In genomic region chr4:24736066-24736465, GRCh38 we compare ENCODE assay signal across 14 cellular contexts. TPM values are rescaled to one million over a fixed set of nuclear protein-coding genes. Genes with fewer than 3 reads are reported as not detected.
DNase-seq lines count a peak whose midpoint lies in the region; ATAC-seq and TF ChIP-seq lines count a peak whose summit lies in the region.
"Had no signal": no experiment of that assay in that cellular context is flagged by ENCODE, and none has a peak within 500 bp of the region (broad histone marks: within the 10 kb centered on the region; RNA-seq: fewer than 3 reads in every experiment).

No MANE protein-coding gene starts in this region.

- no peaks in the 10 kb centered on the region for H3K36me3 ChIP-seq in heart right ventricle

- ATAC-seq in heart right ventricle, result no peak
- no peak for ATAC-seq in left ventricle myocardium superior
- ATAC-seq in HG03196 (IDR thresholded peaks at IDR 0.05; ENCODE audit: unreplicated experiment), result no peak
- no peak for ATAC-seq in HG03159 (IDR thresholded peaks at IDR 0.05; ENCODE audit: unreplicated experiment)
- ATAC-seq: left cardiac atrium had no signal

- DNase-seq in heart right ventricle (no peak), left ventricle myocardium superior (no peak), RPMI7951 (ENCODE audit: low read depth) (peak; percentile 61), fibroblast of villous mesenchyme (ENCODE audit: low read depth) (peak; percentile 39), type B pancreatic cell (ENCODE audit: extremely low spot score, unreplicated experiment) (no peak), activated gamma-delta T cell (lab: John Stamatoyannopoulos, UW) (no peak)
- DNase-seq: CD4-positive, alpha-beta memory T cell; left cardiac atrium; NCI-H1417 had no signal

- peak in 5 of 9 donors; percentile 23 to 36 (median 31) for TF ChIP-seq CTCF in heart right ventricle (IDR thresholded peaks at IDR 0.05)
- peak; percentile 61 for TF ChIP-seq CTCF in fibroblast of villous mesenchyme (IDR thresholded peaks at IDR 0.05; ENCODE audit: insufficient read depth, low read depth, low read length)
- TF ChIP-seq CTCF in type B pancreatic cell (conservative IDR thresholded peaks at IDR 0.05), result peak; percentile 48

- intact Hi-C loops in heart right ventricle (cut with DNase I), result no loop called here
- intact Hi-C loops in left ventricle myocardium superior (cut with micrococcal nuclease), result no loop called here

- no peak overlapping the region for H3K27ac Mint-ChIP-seq in type B pancreatic cell
- H3K27ac Mint-ChIP-seq: CD4-positive, alpha-beta memory T cell; stimulated activated naive CD8-positive, alpha-beta T cell treated with anti-CD3 and anti-CD28 coated beads, Interleukin-15, Interleukin-2, amounts not matched to agents 100 ng/mL and 50 ng/mL, for 24 hours had no signal

- H3K4me3 Mint-ChIP-seq in type B pancreatic cell, result no peak overlapping the region
- H3K4me3 Mint-ChIP-seq: CD4-positive, alpha-beta memory T cell; central memory CD8-positive, alpha-beta T cell; stimulated activated naive CD8-positive, alpha-beta T cell treated with anti-CD3 and anti-CD28 coated beads, Interleukin-15, Interleukin-2, amounts not matched to agents 100 ng/mL and 50 ng/mL, for 24 hours had no signal

- no peaks in the 10 kb centered on the region for H3K27me3 ChIP-seq in heart right ventricle

- peaks cover 0 to 16% (median 0%) of the 10 kb centered on the region in 11 donors for H3K9me3 ChIP-seq in heart right ventricle

- H3K9me3 Mint-ChIP-seq in type B pancreatic cell, result peaks cover 16% of the 10 kb centered on the region

- H3K27me3 Mint-ChIP-seq in type B pancreatic cell, result peaks cover 12% of the 10 kb centered on the region

- no peaks in the 10 kb centered on the region for H3K36me3 Mint-ChIP-seq in type B pancreatic cell

- H3K27ac ChIP-seq in heart right ventricle, result no peak overlapping the region
- H3K27ac ChIP-seq: skin epidermis had no signal

- H3K4me3 ChIP-seq in heart right ventricle, result no peak overlapping the region
- H3K4me3 ChIP-seq in fibroblast of villous mesenchyme (ENCODE audit: low read depth, low read length), result no peak overlapping the region
- H3K4me3 ChIP-seq: skin epidermis had no signal

- no peaks in the 10 kb centered on the region for H3K4me1 Mint-ChIP-seq in type B pancreatic cell (ENCODE audit: unreplicated experiment)
- H3K4me1 Mint-ChIP-seq: CD4-positive, alpha-beta memory T cell; central memory CD8-positive, alpha-beta T cell had no signal

- H3K4me1 ChIP-seq in heart right ventricle, result peaks cover 0 to 15% (median 0%) of the 10 kb centered on the region in 9 donors

- WGBS in heart right ventricle, 2 donors, result 54 to 61% methylated on average over 5 of the region's 5 CpGs

RNA-seq across cellular contexts. Expression of gene SOD3, which starts 59.3 kb away (rescaled TPM):
- total RNA-seq in heart right ventricle, result 100 to 1,000 TPM in 2 of 10 donors, 10 to 100 TPM in 8; 30.3 to 118 (median 56.2) TPM
- polyA plus RNA-seq in heart right ventricle, result 10 to 100 TPM; 15.1 to 31.9 TPM
- total RNA-seq in left ventricle myocardium superior, result 69.8 TPM
- 1.2 and 1.9 TPM in 2 replicates for total RNA-seq in RPMI7951 (2014; rRNA removed; shearing (Covaris generic))
- total RNA-seq in fibroblast of villous mesenchyme, result 14.2 and 21.9 TPM in 2 replicates
- 3.8 and 5.4 TPM in 2 replicates for total RNA-seq in type B pancreatic cell (ENCODE audit: low replicate concordance)
- total RNA-seq: CD4-positive, alpha-beta memory T cell had no signal
- polyA plus RNA-seq: CD4-positive, alpha-beta memory T cell had no signal

Comparison
In these comparisons a context has a peak if more than half of its experiments do, and no peak if none do; other contexts are left out.
1. DNase-seq: peak in RPMI7951 (single experiment) and fibroblast of villous mesenchyme (single experiment); none in heart right ventricle (0 of 2), left ventricle myocardium superior (single experiment), type B pancreatic cell (single experiment) and activated gamma-delta T cell (single experiment).
2. Peak in every context shown above with its lines, with median percentiles within 50 percentile points of each other: CTCF ChIP-seq.